In genomic region chr17:44112284-44113280, GRCh38 we compare ENCODE assay signal across 14 cellular contexts. TPM values are rescaled to one million over a fixed set of nuclear protein-coding genes. Genes with fewer than 3 reads are reported as not detected.
DNase-seq lines count a peak whose midpoint lies in the region; ATAC-seq and TF ChIP-seq lines count a peak whose summit lies in the region.
"Had no signal": no experiment of that assay in that cellular context is flagged by ENCODE, and none has a peak within 500 bp of the region (broad histone marks: within the 10 kb centered on the region; RNA-seq: fewer than 3 reads in every experiment).

No MANE protein-coding gene starts in this region.

- no peak overlapping the region for H3K27ac ChIP-seq in CD8-positive, alpha-beta memory T cell (ENCODE audit: low read depth, low read length)
- H3K27ac ChIP-seq in SK-N-MC (peak overlapping the region; percentile 36), heart right ventricle (peak overlapping the region; percentile 85 to 98 (median 92)), gastrocnemius medialis (peak overlapping the region; percentile 92 to 94 (median 94))

- POLR2A ChIA-PET in CD8-positive, alpha-beta memory T cell (lab: Charles Lee), result no interaction called here

- no peaks in the 10 kb centered on the region for H3K27me3 Mint-ChIP-seq in CD8-positive, alpha-beta memory T cell

- H3K27me3 ChIP-seq in CD8-positive, alpha-beta memory T cell (ENCODE audit: insufficient read depth, low read length, poor library complexity, severe bottlenecking), result no peaks in the 10 kb centered on the region
- H3K27me3 ChIP-seq in heart right ventricle, result no peaks in the 10 kb centered on the region
- H3K27me3 ChIP-seq in gastrocnemius medialis, result no peaks in the 10 kb centered on the region

- H3K4me3 Mint-ChIP-seq in CD8-positive, alpha-beta memory T cell, result no peak overlapping the region

- 48% methylated on average over 4 of the region's 4 CpGs for WGBS in heart right ventricle, 2 donors

- H3K9ac ChIP-seq in SK-N-MC (ENCODE audit: insufficient read length), result no peak overlapping the region

- ATAC-seq in heart right ventricle (peak; percentile 6 to 72 (median 56)), gastrocnemius medialis (peak; percentile 16 to 48), GM21576 (IDR thresholded peaks at IDR 0.05; ENCODE audit: unreplicated experiment) (no peak), HG02588 (IDR thresholded peaks at IDR 0.05; ENCODE audit: unreplicated experiment) (no peak)

- peak; percentile 59 to 66 for TF ChIP-seq POLR2A in gastrocnemius medialis (IDR thresholded peaks at IDR 0.05)

- H3K9me3 ChIP-seq in CD8-positive, alpha-beta memory T cell (ENCODE audit: low read length), result no peaks in the 10 kb centered on the region
- no peaks in the 10 kb centered on the region for H3K9me3 ChIP-seq in SK-N-MC (ENCODE audit: low read depth, low read length)
- no peaks in the 10 kb centered on the region for H3K9me3 ChIP-seq in heart right ventricle
- H3K9me3 ChIP-seq in gastrocnemius medialis, result no peaks in the 10 kb centered on the region

- peaks cover 22% of the 10 kb centered on the region for H3K4me1 ChIP-seq in CD8-positive, alpha-beta memory T cell (ENCODE audit: insufficient read depth, low read length)
- peaks cover 64 to 98% (median 89%) of the 10 kb centered on the region in 9 donors for H3K4me1 ChIP-seq in heart right ventricle
- H3K4me1 ChIP-seq in gastrocnemius medialis, result peaks cover 86 to 94% of the 10 kb centered on the region in 2 donors

- H3K36me3 Mint-ChIP-seq in CD8-positive, alpha-beta memory T cell, result peaks cover 0 to 53% (median 6%) of the 10 kb centered on the region in 3 donors

- intact Hi-C loops in heart right ventricle (cut with DNase I) (loop anchor here in 7 of 10 donors (2.0 to 10.0 kb wide), 5 partner anchors 16 to 168 kb away; partner anchors contain the start of genes G6PC3 (in 4 of the 7), PPY (in 1 of the 7) and TMEM101 (in 1 of the 7)), gastrocnemius medialis (cut with DNase I; ENCODE audit: low total_unique reads) (loop anchor here (2.0 to 10.0 kb wide), 3 partner anchors 16 to 338 kb away; partner anchors contain the start of gene DUSP3)

- H3K36me3 ChIP-seq in CD8-positive, alpha-beta memory T cell (ENCODE audit: insufficient read depth, low read length), result no peaks in the 10 kb centered on the region
- H3K36me3 ChIP-seq in SK-N-MC (ENCODE audit: insufficient read depth, low read length), result no peaks in the 10 kb centered on the region; the same call in 1 of the 2 replicates
- peaks cover 0 to 45% (median 9%) of the 10 kb centered on the region in 9 donors for H3K36me3 ChIP-seq in heart right ventricle
- H3K36me3 ChIP-seq in gastrocnemius medialis, result peaks cover 0 to 13% of the 10 kb centered on the region in 2 donors

- peak overlapping the region in 5 of 8 donors; percentile 27 to 63 (median 42) for H3K27ac Mint-ChIP-seq in CD8-positive, alpha-beta memory T cell

- in situ Hi-C loops in gastrocnemius medialis (cut with MboI; ENCODE audit: low sequenced_read_pairs in 4 of 4), result no loop called here

- TF ChIP-seq CTCF in heart right ventricle (IDR thresholded peaks at IDR 0.05), result no peak
- TF ChIP-seq CTCF in gastrocnemius medialis (IDR thresholded peaks at IDR 0.05 in 4 of 5, conservative IDR thresholded peaks at IDR 0.05 in 1 of 5), result no peak

- no peak for DNase-seq in CD8-positive, alpha-beta memory T cell
- DNase-seq in SK-N-MC (ENCODE audit: low read depth, low spot score), result no peak
- peak; percentile 78 to 89 for DNase-seq in heart right ventricle
- DNase-seq in gastrocnemius medialis, result peak; percentile 54 to 96
- no peak for DNase-seq in NCI-H2081 treated with DMSO at 0.1 percent for 48 hours (lab: John Stamatoyannopoulos, UW)
- DNase-seq in activated CD4-positive, CD25-positive, alpha-beta regulatory T cell (lab: John Stamatoyannopoulos, UW), result no peak
- DNase-seq: activated T-cell treated with anti-CD3 and anti-CD28 coated beads for 4 hours, kidney glomerular epithelial cell, NCI-H1417 treated with DMSO at 0.1 percent for 48 hours, T1000 had no signal

- H3K4me1 Mint-ChIP-seq in CD8-positive, alpha-beta memory T cell, result peaks cover 25 to 66% (median 29%) of the 10 kb centered on the region in 3 donors

- no peak overlapping the region for H3K4me3 ChIP-seq in CD8-positive, alpha-beta memory T cell (ENCODE audit: low read length)
- H3K4me3 ChIP-seq in SK-N-MC, result no peak overlapping the region
- peak overlapping the region in 4 of 10 donors; percentile 5 to 67 (median 62) for H3K4me3 ChIP-seq in heart right ventricle
- H3K4me3 ChIP-seq in gastrocnemius medialis, result no peak overlapping the region

- CTCF ChIA-PET in CD8-positive, alpha-beta memory T cell (lab: Charles Lee), result interaction anchor here (1.1 to 2.9 kb wide), 2 partner anchors 11 to 56 kb away, joined by 3 to 12 read pairs; partner anchors contain the start of gene HDAC5

- H3K9me3 Mint-ChIP-seq in CD8-positive, alpha-beta memory T cell, result no peaks in the 10 kb centered on the region
- H3K9me3 Mint-ChIP-seq: CD14-positive monocyte had no signal

RNA-seq across cellular contexts. Expression of gene HDAC5, which starts 10.9 kb away (rescaled TPM):
- 10 to 100 TPM; 22.7 to 24.2 TPM for total RNA-seq in CD8-positive, alpha-beta memory T cell
- polyA plus RNA-seq in CD8-positive, alpha-beta memory T cell, result 38.1 TPM
- 10 to 100 TPM; 55.2 to 85.4 (median 68.3) TPM for total RNA-seq in heart right ventricle
- 10 to 100 TPM; 56.3 to 63.7 TPM for polyA plus RNA-seq in heart right ventricle
- total RNA-seq in gastrocnemius medialis, result 100 to 1,000 TPM in 2 of 4 donors, 10 to 100 TPM in 2; 36.5 to 301 (median 88.0) TPM

RNA-seq across cellular contexts. Expression of gene HROB, which starts 29.1 kb away (rescaled TPM):
- 10 to 100 TPM; 16.2 to 16.5 TPM for total RNA-seq in CD8-positive, alpha-beta memory T cell
- not detected for polyA plus RNA-seq in CD8-positive, alpha-beta memory T cell
- total RNA-seq in heart right ventricle, result 1 to 10 TPM in 4 of 10 donors, under 1 TPM in 6; 0.49 to 1.9 (median 0.74) TPM
- under 1 TPM; 0.28 to 0.37 TPM for polyA plus RNA-seq in heart right ventricle
- total RNA-seq in gastrocnemius medialis, result 1 to 10 TPM in 3 of 4 donors, under 1 TPM in 1; 0.97 to 7.4 (median 1.9) TPM

RNA-seq across cellular contexts. Expression of gene G6PC3, which starts 42.0 kb away (rescaled TPM):
- total RNA-seq in CD8-positive, alpha-beta memory T cell, result 10 to 100 TPM; 37.1 to 38.3 TPM
- 27.0 TPM for polyA plus RNA-seq in CD8-positive, alpha-beta memory T cell
- 10 to 100 TPM; 28.9 to 47.3 (median 32.9) TPM for total RNA-seq in heart right ventricle
- 100 to 1,000 TPM in 1 of 2 donors, 10 to 100 TPM in 1; 78.0 to 114 TPM for polyA plus RNA-seq in heart right ventricle
- total RNA-seq in gastrocnemius medialis, result 10 to 100 TPM; 30.5 to 40.5 (median 36.4) TPM

RNA-seq across cellular contexts. Expression of gene LSM12, which starts 46.1 kb away (rescaled TPM):
- total RNA-seq in CD8-positive, alpha-beta memory T cell, result 10 to 100 TPM; 79.9 to 81.9 TPM
- polyA plus RNA-seq in CD8-positive, alpha-beta memory T cell, result 80.7 TPM
- total RNA-seq in heart right ventricle, result 10 to 100 TPM; 37.9 to 60.7 (median 43.8) TPM
- polyA plus RNA-seq in heart right ventricle, result 10 to 100 TPM; 25.2 to 41.7 TPM
- total RNA-seq in gastrocnemius medialis, result 10 to 100 TPM; 41.6 to 79.0 (median 56.5) TPM

RNA-seq across cellular contexts. Expression of gene ASB16, which starts 57.9 kb away (rescaled TPM):
- total RNA-seq in CD8-positive, alpha-beta memory T cell, result under 1 TPM in 1 of 2 experiments, not detected in 1; 0.11 TPM
- polyA plus RNA-seq in CD8-positive, alpha-beta memory T cell, result 0.10 TPM
- total RNA-seq in heart right ventricle (10 to 100 TPM; 12.4 to 16.4 (median 13.6) TPM), gastrocnemius medialis (100 to 1,000 TPM in 1 of 4 donors, 10 to 100 TPM in 3; 13.2 to 134 (median 34.2) TPM)
- polyA plus RNA-seq in heart right ventricle, result 1 to 10 TPM in 1 of 2 donors, under 1 TPM in 1; 0.64 to 6.5 TPM
- total RNA-seq: pulmonary artery endothelial cell had no signal
- polyA plus RNA-seq: CD14-positive monocyte had no signal

Comparison
In these comparisons a context has a peak if more than half of its experiments do, and no peak if none do; other contexts are left out.
1. DNase-seq: peak in heart right ventricle (2 of 2) and gastrocnemius medialis (2 of 2); none in CD8-positive, alpha-beta memory T cell (0 of 5), SK-N-MC (single experiment), NCI-H2081 treated with DMSO at 0.1 percent for 48 hours (single experiment) and activated CD4-positive, CD25-positive, alpha-beta regulatory T cell (0 of 4).
2. ATAC-seq: peak in heart right ventricle (8 of 8) and gastrocnemius medialis (2 of 2); none in GM21576 (single experiment) and HG02588 (single experiment).